19 cellular contexts compared by ENCODE assay signal in genomic region chr12:111798182-111798581, GRCh38.
"Had no signal": no experiment of that assay in that cellular context is flagged by ENCODE, and none has a peak within 500 bp of the region (broad histone marks: within the 10 kb centered on the region; RNA-seq: fewer than 3 reads in every experiment).

No MANE protein-coding gene starts in this region.

- H3K4me3 ChIP-seq: adrenal gland, ascending aorta, coronary artery, esophagus squamous epithelium, gastrocnemius medialis, upper lobe of left lung had no signal

- DNase-seq: activated CD4-positive, alpha-beta T cell treated with anti-CD3 and anti-CD28 coated beads for 1 hour; activated CD4-positive, alpha-beta T cell treated with anti-CD3 and anti-CD28 coated beads, Interleukin-2, amount 50 U/mL, for 4 hours; activated CD8-positive, alpha-beta memory T cell treated with anti-CD3 and anti-CD28 coated beads, Interleukin-2, amount 50 U/mL, for 48 hours; activated naive CD4-positive, alpha-beta T cell; activated T-cell treated with anti-CD3 and anti-CD28 coated beads, Interleukin-2, amount 50 U/mL, for 4 hours; brain microvascular endothelial cell; endodermal cell; esophagus squamous epithelium; gastrocnemius medialis; head of caudate nucleus; mesenchymal stem cell; occipital lobe; stimulated activated CD4-positive, alpha-beta T cell treated with anti-CD3 and anti-CD28 coated beads, Interleukin-4, amount 100 ng/mL, for 1 hour; stimulated activated naive CD4-positive, alpha-beta T cell; T-helper 1 cell; upper lobe of left lung had no signal

- H3K9me3 ChIP-seq: adrenal gland, ascending aorta, esophagus squamous epithelium, gastrocnemius medialis, upper lobe of left lung had no signal

- H3K27ac ChIP-seq: ascending aorta, brain microvascular endothelial cell, coronary artery, esophagus squamous epithelium had no signal

- H3K27me3 ChIP-seq: adrenal gland, ascending aorta, brain microvascular endothelial cell, esophagus squamous epithelium, gastrocnemius medialis, upper lobe of left lung had no signal

- ATAC-seq: activated T-cell treated with anti-CD3 and anti-CD28 coated beads, Interleukin-2, amount 50 U/mL, for 4 hours had no signal

- H3K36me3 ChIP-seq: brain microvascular endothelial cell had no signal

- H3K4me1 ChIP-seq: adrenal gland, ascending aorta, esophagus squamous epithelium, gastrocnemius medialis, upper lobe of left lung had no signal
